11 cellular contexts compared by ENCODE assay signal in the genomic region with DNA sequence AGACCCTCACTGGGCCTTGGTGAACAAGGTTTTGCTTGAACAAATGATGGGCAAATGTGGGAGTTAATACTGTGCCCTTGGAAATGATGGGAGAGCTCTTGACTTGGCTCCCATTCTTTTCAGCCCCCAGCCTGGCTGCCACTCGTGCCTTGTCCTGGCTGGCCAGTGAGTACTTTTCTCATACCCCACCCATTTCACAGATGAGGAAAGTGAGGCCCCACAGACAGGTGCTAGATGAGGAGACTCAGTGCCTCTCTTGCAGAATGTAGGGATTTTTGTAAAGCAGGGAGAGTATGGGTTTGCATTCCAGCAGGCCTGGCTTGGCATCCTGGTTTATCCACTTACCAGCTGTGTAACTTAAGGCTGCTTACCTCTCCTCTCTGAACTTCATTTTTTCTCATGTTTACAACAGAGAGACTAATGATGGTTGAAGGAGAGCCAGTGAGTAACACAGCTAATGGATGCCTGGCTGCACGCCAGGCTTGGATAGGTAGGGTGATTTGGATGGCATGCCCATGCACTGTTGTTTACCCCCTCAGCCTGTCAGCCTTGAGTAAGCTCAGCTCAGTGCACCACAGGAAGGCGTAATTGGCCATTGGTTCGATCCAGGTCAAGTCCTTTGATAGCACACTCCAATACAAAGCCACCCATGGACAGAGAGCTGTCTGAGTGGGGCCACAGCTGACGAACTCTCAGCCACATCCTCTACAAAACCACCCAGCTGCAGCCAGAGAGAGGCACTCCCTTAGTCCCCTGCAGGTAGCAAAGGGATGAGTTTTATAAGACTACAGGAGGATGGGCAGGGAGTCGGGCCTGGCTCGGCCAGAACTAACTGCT.
A peak's percentile ranks its signal among the peaks of the same experiment; 100 is the strongest.
DNase-seq lines count a peak whose midpoint lies in the region; ATAC-seq and TF ChIP-seq lines count a peak whose summit lies in the region.
"Had no signal": no experiment of that assay in that cellular context is flagged by ENCODE, and none has a peak within 500 bp of the region (broad histone marks: within the 10 kb centered on the region; RNA-seq: fewer than 3 reads in every experiment).

No MANE protein-coding gene starts in this region.

- H3K27me3 ChIP-seq in PC-3 (ENCODE audit: low read length), result no peaks in the 10 kb centered on the region
- peaks cover 2% of the 10 kb centered on the region for H3K27me3 ChIP-seq in upper lobe of right lung

- DNase-seq in Caki2 (ENCODE audit: low read depth) (peak; percentile 50), NCI-H128 (lab: John Stamatoyannopoulos, UW; ENCODE audit: unreplicated experiment) (peak; percentile 79), PC-3 (peak; percentile 100), left lobe of liver (ENCODE audit: low spot score) (peak; percentile 33), glutamatergic neuron (no peak), upper lobe of right lung (no peak)
- DNase-seq in activated CD4-positive, alpha-beta T cell treated with anti-CD3 and anti-CD28 coated beads, Interleukin-2, amount 50 U/mL, for 1 hour, result no peak
- DNase-seq: activated naive CD4-positive, alpha-beta T cell; effector CD4-positive, alpha-beta T cell had no signal

- peak overlapping the region; percentile 15 for H3K4me2 ChIP-seq in PC-3 (ENCODE audit: low read length)

- peak; percentile 89 for ATAC-seq in PC-3
- no peak for ATAC-seq in left lobe of liver
- ATAC-seq in upper lobe of right lung, result no peak
- no peak for ATAC-seq in HG02610 (IDR thresholded peaks at IDR 0.05; ENCODE audit: unreplicated experiment)

- H3K4me1 ChIP-seq in PC-3 (ENCODE audit: insufficient read depth, low read length) (peaks cover 20% of the 10 kb centered on the region), upper lobe of right lung (no peaks in the 10 kb centered on the region)

- H3K4me3 ChIP-seq in PC-3 (ENCODE audit: low read length), result no peak overlapping the region
- no peak overlapping the region for H3K4me3 ChIP-seq in upper lobe of right lung

- H3K4me1 Mint-ChIP-seq in glutamatergic neuron (ENCODE audit: low read depth, unreplicated experiment), result peaks cover 14% of the 10 kb centered on the region

- H3F3A ChIP-seq in PC-3 (ENCODE audit: low read length, unreplicated experiment), result peaks cover 3% of the 10 kb centered on the region

- POLR2A ChIA-PET in PC-3 (lab: Charles Lee; ENCODE audit: unreplicated experiment), result no interaction called here

- BruUV-seq in PC-3 (replicated peaks; lab: Mats Ljungman, UMichigan), result no TSS peak

- CTCF ChIA-PET in PC-3 (lab: Charles Lee), result no interaction called here

- TF ChIP-seq CTCF in PC-3 (conservative IDR thresholded peaks at IDR 0.05; ENCODE audit: low read depth, low read length), result peak; percentile 40; the same call in 1 of the 2 replicates
- TF ChIP-seq CTCF in glutamatergic neuron (IDR thresholded peaks at IDR 0.05; ENCODE audit: partially characterized antibody, unreplicated experiment), result no peak
- no peak for TF ChIP-seq CTCF in upper lobe of right lung (IDR thresholded peaks at IDR 0.05)

- H3K9me2 ChIP-seq in PC-3 (replicated peaks; ENCODE audit: low read length), result no peaks in the 10 kb centered on the region

- H3K27ac ChIP-seq in PC-3 (ENCODE audit: low read length), result peak overlapping the region; percentile 56
- H3K27ac ChIP-seq in upper lobe of right lung, result no peak overlapping the region

- H3K9me3 Mint-ChIP-seq in glutamatergic neuron (ENCODE audit: unreplicated experiment), result peaks cover 11% of the 10 kb centered on the region
- H3K9me3 Mint-ChIP-seq: natural killer cell treated with Interleukin-12 subunit alpha and Interleukin-12 subunit beta and Interleukin-15 and Interleukin-18, amount 100 ng/mL, for 72 hours had no signal

- H3K36me3 Mint-ChIP-seq in glutamatergic neuron (ENCODE audit: unreplicated experiment), result no peaks in the 10 kb centered on the region
- H3K36me3 Mint-ChIP-seq: natural killer cell treated with Interleukin-12 subunit alpha and Interleukin-12 subunit beta and Interleukin-15 and Interleukin-18, amount 100 ng/mL, for 72 hours had no signal

- H3K4me3 Mint-ChIP-seq in glutamatergic neuron (ENCODE audit: unreplicated experiment), result no peak overlapping the region
- H3K4me3 Mint-ChIP-seq: natural killer cell treated with Interleukin-12 subunit alpha and Interleukin-12 subunit beta and Interleukin-15 and Interleukin-18, amount 100 ng/mL, for 72 hours had no signal

- H3K9ac ChIP-seq in PC-3 (ENCODE audit: low read length), result peak overlapping the region; percentile 1; the same call in 1 of the 2 replicates

- no peak overlapping the region for H2AFZ ChIP-seq in PC-3 (ENCODE audit: low read length)

- H3K27ac Mint-ChIP-seq in glutamatergic neuron (ENCODE audit: unreplicated experiment), result no peak overlapping the region
- H3K27ac Mint-ChIP-seq: natural killer cell treated with Interleukin-12 subunit alpha and Interleukin-12 subunit beta and Interleukin-15 and Interleukin-18, amount 100 ng/mL, for 72 hours had no signal

- H4K20me1 ChIP-seq in PC-3 (ENCODE audit: low read length), result no peaks in the 10 kb centered on the region

- intact Hi-C loops in PC-3 (cut with micrococcal nuclease) (no loop called here), upper lobe of right lung (cut with DNase I) (no loop called here)

- H3K79me2 ChIP-seq in PC-3 (ENCODE audit: low read length), result no peaks in the 10 kb centered on the region

- in situ Hi-C loops in Caki2 (cut with HindIII; ENCODE audit: low pct_unique_long_range_greater_than_20kb, low sequenced_read_pairs), result no loop called here

- H3K9me3 ChIP-seq in PC-3 (ENCODE audit: low read length) (no peaks in the 10 kb centered on the region), upper lobe of right lung (no peaks in the 10 kb centered on the region)

- H3K27me3 Mint-ChIP-seq in glutamatergic neuron (ENCODE audit: unreplicated experiment), result peaks cover 7% of the 10 kb centered on the region
- H3K27me3 Mint-ChIP-seq: natural killer cell treated with Interleukin-12 subunit alpha and Interleukin-12 subunit beta and Interleukin-15 and Interleukin-18, amount 100 ng/mL, for 72 hours had no signal

- H3K36me3 ChIP-seq in PC-3 (ENCODE audit: low read depth, low read length) (no peaks in the 10 kb centered on the region), upper lobe of right lung (no peaks in the 10 kb centered on the region)

Comparison
In these comparisons a context has a peak if more than half of its experiments do, and no peak if none do; other contexts are left out.
1. DNase-seq: peak in Caki2 (single experiment), NCI-H128 (single experiment), PC-3 (single experiment) and left lobe of liver (single experiment); none in glutamatergic neuron (single experiment), upper lobe of right lung (single experiment) and activated CD4-positive, alpha-beta T cell treated with anti-CD3 and anti-CD28 coated beads, Interleukin-2, amount 50 U/mL, for 1 hour (single experiment).